12 cellular contexts compared by ENCODE assay signal in the genomic region with DNA sequence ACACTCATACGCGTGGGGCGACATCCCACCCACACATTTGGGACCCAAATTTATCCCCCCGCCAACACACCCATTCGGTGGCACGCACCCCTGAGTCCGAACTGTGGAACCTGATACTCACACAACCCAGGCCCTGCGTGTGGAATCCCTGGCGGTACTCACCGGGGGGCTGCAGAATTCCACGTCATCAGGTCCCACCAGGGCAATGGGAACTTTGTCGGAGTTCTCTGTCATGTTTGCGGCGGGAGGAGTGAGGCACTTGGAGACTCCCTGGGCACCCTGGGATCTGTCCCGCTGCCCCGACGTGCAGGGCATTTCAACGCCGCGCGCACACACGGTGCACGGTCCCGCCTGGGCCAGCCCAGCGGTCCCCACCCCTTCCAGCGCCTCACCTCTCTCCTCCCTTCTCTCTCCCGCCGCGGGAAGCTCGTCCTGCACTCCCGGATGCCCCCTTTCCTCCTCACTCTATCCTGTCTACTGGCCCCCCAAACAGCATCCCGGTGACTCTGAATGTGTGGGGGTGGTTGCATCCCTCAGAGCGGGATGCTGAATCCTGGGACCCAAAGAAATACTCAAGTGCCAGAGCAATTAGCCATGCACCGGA. TPM values are rescaled to one million over a fixed set of nuclear protein-coding genes. Genes with fewer than 3 reads are reported as not detected.
DNase-seq lines count a peak whose midpoint lies in the region; ATAC-seq and TF ChIP-seq lines count a peak whose summit lies in the region.
"Had no signal": no experiment of that assay in that cellular context is flagged by ENCODE, and none has a peak within 500 bp of the region (broad histone marks: within the 10 kb centered on the region; RNA-seq: fewer than 3 reads in every experiment).

Gene CNMD, minus strand, starts transcription at position 353 of the 604 bp plus-strand sequence. Its CDS starts 119 bp downstream, at position 234.

- H3K36me3 ChIP-seq in mesodermal cell (ENCODE audit: control insufficient read depth, insufficient read depth, low read length) (no peaks in the 10 kb centered on the region), thymus (ENCODE audit: control insufficient read depth, insufficient read depth) (no peaks in the 10 kb centered on the region)

- H3K27me3 ChIP-seq in thymus (ENCODE audit: control insufficient read depth, insufficient read depth) = peaks cover 18% of the 10 kb centered on the region

- no peak for DNase-seq in activated T-cell treated with anti-CD3 and anti-CD28 coated beads, Interleukin-2, amount 50 U/mL, for 4 hours
- no peak for DNase-seq in activated T-cell treated with anti-CD3 and anti-CD28 coated beads, Interleukin-2, amount 50 U/mL, for 1 hour
- DNase-seq in choroid plexus epithelial cell (ENCODE audit: low read depth) (no peak), NCI-H226 (no peak), COLO668 (lab: John Stamatoyannopoulos, UW; ENCODE audit: unreplicated experiment) (no peak), H4 (ENCODE audit: low spot score) (no peak)

- peaks cover 8% of the 10 kb centered on the region for H3K9me3 Mint-ChIP-seq in activated T-cell treated with anti-CD3 and anti-CD28 coated beads, Interleukin-2, amount 50 U/mL, for 4 hours

- ATAC-seq in activated T-cell treated with anti-CD3 and anti-CD28 coated beads, Interleukin-2, amount 50 U/mL, for 4 hours = peak in 1 of 2 donors; percentile 11
- ATAC-seq: HCT116 had no signal

- H3K27ac ChIP-seq in mesodermal cell (ENCODE audit: low read depth, low read length, severe bottlenecking) (no peak within 1 kb of the TSS), thymus (ENCODE audit: low read depth) (no peak within 1 kb of the TSS)

- H3K4me3 Mint-ChIP-seq in activated T-cell treated with anti-CD3 and anti-CD28 coated beads, Interleukin-2, amount 50 U/mL, for 4 hours = peak within 1 kb of the TSS; percentile 39

- H3K36me3 Mint-ChIP-seq in activated T-cell treated with anti-CD3 and anti-CD28 coated beads, Interleukin-2, amount 50 U/mL, for 4 hours (ENCODE audit: insufficient read depth) = no peaks in the 10 kb centered on the region

- H3K27me3 Mint-ChIP-seq in activated T-cell treated with anti-CD3 and anti-CD28 coated beads, Interleukin-2, amount 50 U/mL, for 4 hours (ENCODE audit: low read depth) = peaks cover 56% of the 10 kb centered on the region

- WGBS in mesodermal cell (ENCODE audit: insufficient coverage in 2 of 2), 2 experiments = 7 to 16% methylated on average over 17 to 26 of the region's 34 CpGs
- WGBS in thymus = 13% methylated on average over 34 of the region's 34 CpGs

- H3K4me1 Mint-ChIP-seq in activated T-cell treated with anti-CD3 and anti-CD28 coated beads, Interleukin-2, amount 50 U/mL, for 4 hours (ENCODE audit: low read depth) = peaks cover 5% of the 10 kb centered on the region

- no peaks in the 10 kb centered on the region for H3K9me3 ChIP-seq in mesodermal cell (ENCODE audit: control insufficient read depth, low read length)
- H3K9me3 ChIP-seq in thymus (ENCODE audit: control insufficient read depth) = no peaks in the 10 kb centered on the region

- H3K4me3 ChIP-seq in choroid plexus epithelial cell (ENCODE audit: low read depth, low read length) (peak within 1 kb of the TSS; percentile 28), mesodermal cell (ENCODE audit: extremely low read depth, insufficient read depth, low read length, poor library complexity, severe bottlenecking) (peak within 1 kb of the TSS; percentile 38), thymus (ENCODE audit: low read length) (peak within 1 kb of the TSS; percentile 50)

- peaks cover 10% of the 10 kb centered on the region for H3K4me1 ChIP-seq in mesodermal cell (ENCODE audit: control insufficient read depth, insufficient read depth, low read length, poor library complexity, severe bottlenecking)
- peaks cover 3% of the 10 kb centered on the region for H3K4me1 ChIP-seq in thymus (ENCODE audit: control insufficient read depth, insufficient read depth, low read length)

- TF ChIP-seq CTCF in choroid plexus epithelial cell (conservative IDR thresholded peaks at IDR 0.05; ENCODE audit: low read depth, low read length) = no peak

RNA-seq across cellular contexts. Expression of gene CNMD, which starts in this region (rescaled TPM):
- total RNA-seq in activated T-cell treated with anti-CD3 and anti-CD28 coated beads, Interleukin-2, amount 50 U/mL, for 4 hours = not detected
- polyA plus RNA-seq in mesodermal cell (2013, experiment 1 of 2) = 1.8 TPM
- polyA plus RNA-seq in mesodermal cell (2013, experiment 2 of 2) = 2.6 TPM
- polyA plus RNA-seq in thymus = 1.8 TPM
- total RNA-seq in H4 (2014; rRNA removed; shearing (Covaris generic)) = not detected in 2 replicates
- total RNA-seq: fibroblast of lung, pulmonary artery endothelial cell, ureter had no signal
- polyA plus RNA-seq: fibroblast of lung had no signal
